1 cellular context compared by ENCODE assay signal in genomic region chr2:96066511-96066910, GRCh38. TPM values are rescaled to one million over a fixed set of nuclear protein-coding genes. Genes with fewer than 3 reads are reported as not detected.
"Had no signal": no experiment of that assay in that cellular context is flagged by ENCODE, and none has a peak within 500 bp of the region (broad histone marks: within the 10 kb centered on the region; RNA-seq: fewer than 3 reads in every experiment).

No MANE protein-coding gene starts in this region.

RNA-seq across cellular contexts. Expression of gene ADRA2B, which starts 49.9 kb away (rescaled TPM):
- total RNA-seq: temporal lobe had no signal
